ENCODE assay signal across 8 cellular contexts in genomic region chr2:231780909-231781797, GRCh38. TPM values are rescaled to one million over a fixed set of nuclear protein-coding genes. Genes with fewer than 3 reads are reported as not detected.
A peak's percentile ranks its signal among the peaks of the same experiment; 100 is the strongest.
DNase-seq lines count a peak whose midpoint lies in the region; ATAC-seq and TF ChIP-seq lines count a peak whose summit lies in the region.

PDE6D (minus strand) TSS chr2:231781282; CDS start chr2:231781114, 168 bp downstream.

- peaks cover 0 to 4% (median 0%) of the 10 kb centered on the region in 9 donors for H3K36me3 ChIP-seq in heart right ventricle
- H3K36me3 ChIP-seq in upper lobe of left lung: no peaks in the 10 kb centered on the region

- intact Hi-C loops in heart right ventricle (cut with DNase I): loop anchor here in 4 of 10 donors (10.0 kb wide), 2 partner anchors 166 to 176 kb away; no protein-coding TSS in a partner anchor
- intact Hi-C loops in posterior cingulate gyrus (cut with DNase I): loop anchor here (5.0 kb wide), 1 partner anchor 69 kb away; no protein-coding TSS in a partner anchor

- H3K9me3 ChIP-seq in heart right ventricle: no peaks in the 10 kb centered on the region
- no peaks in the 10 kb centered on the region for H3K9me3 ChIP-seq in upper lobe of left lung

- no peak for TF ChIP-seq EP300 in upper lobe of left lung (IDR thresholded peaks at IDR 0.05)

- peak; percentile 82 for ATAC-seq in HG02884 (IDR thresholded peaks at IDR 0.05; ENCODE audit: unreplicated experiment)
- ATAC-seq in heart right ventricle: peak; percentile 95 to 98 (median 96)
- peak; percentile 99 for ATAC-seq in upper lobe of left lung (ENCODE audit: low FRiP score in 2 of 2)

- H3K27me3 ChIP-seq in heart right ventricle (no peaks in the 10 kb centered on the region), upper lobe of left lung (no peaks in the 10 kb centered on the region)

- H3K4me1 ChIP-seq in heart right ventricle (peaks cover 2 to 49% (median 43%) of the 10 kb centered on the region in 9 donors), upper lobe of left lung (peaks cover 27 to 50% (median 41%) of the 10 kb centered on the region in 4 donors)

- H3K27me3 Mint-ChIP-seq in T-helper 1 cell treated with Interleukin-12 subunit alpha and Interleukin-12 subunit beta and Interleukin-4 antibody, amounts not matched to agents 30 μg/mL and 1 μg/mL, for 36 hours (ENCODE audit: low read depth): no peaks in the 10 kb centered on the region

- peak in 3 of 4 donors; percentile 34 to 96 (median 93) for TF ChIP-seq POLR2A in upper lobe of left lung (IDR thresholded peaks at IDR 0.05)

- H3K27ac ChIP-seq in heart right ventricle (peak within 1 kb of the TSS; percentile 43 to 95 (median 88)), upper lobe of left lung (peak within 1 kb of the TSS; percentile 69 to 95 (median 88))

- H3K4me3 ChIP-seq in heart right ventricle (peak within 1 kb of the TSS; percentile 77 to 98 (median 90)), upper lobe of left lung (peak within 1 kb of the TSS; percentile 77 to 96 (median 86))

- H3K4me3 Mint-ChIP-seq in T-helper 1 cell treated with Interleukin-12 subunit alpha and Interleukin-12 subunit beta and Interleukin-4 antibody, amounts not matched to agents 30 μg/mL and 1 μg/mL, for 36 hours: peak within 1 kb of the TSS; percentile 95

- in situ Hi-C loops in GM13977 (cut with MboI; ENCODE audit: low pct_unique_long_range_greater_than_20kb, low sequenced_read_pairs, unreplicated experiment): no loop called here

- DNase-seq in GM13977 (ENCODE audit: low spot score) (peak; percentile 99), NCI-H1694 (lab: John Stamatoyannopoulos, UW) (peak; percentile 98), amniotic stem cell (lab: John Stamatoyannopoulos, UW) (peak; percentile 90), heart right ventricle (peak; percentile 99 to 100), posterior cingulate gyrus (peak; percentile 97 to 100 (median 99)), upper lobe of left lung (peak; percentile 94 to 97)

- TF ChIP-seq CTCF in GM13977 (IDR thresholded peaks at IDR 0.05; ENCODE audit: extremely low read depth, insufficient read depth, missing control alignments) (no peak), heart right ventricle (IDR thresholded peaks at IDR 0.05) (no peak), upper lobe of left lung (IDR thresholded peaks at IDR 0.05) (peak in 3 of 6 experiments; percentile 4 to 30 (median 9))

- H3K27ac Mint-ChIP-seq in T-helper 1 cell treated with Interleukin-12 subunit alpha and Interleukin-12 subunit beta and Interleukin-4 antibody, amounts not matched to agents 30 μg/mL and 1 μg/mL, for 36 hours: peak within 1 kb of the TSS; percentile 92

- 1 to 2% methylated on average over 67 of the region's 67 CpGs for WGBS in heart right ventricle, 2 donors
- WGBS in upper lobe of left lung, 2 donors: 0 to 1% methylated on average over 14 to 51 of the region's 67 CpGs

- H3K9me3 Mint-ChIP-seq in T-helper 1 cell treated with Interleukin-12 subunit alpha and Interleukin-12 subunit beta and Interleukin-4 antibody, amounts not matched to agents 30 μg/mL and 1 μg/mL, for 36 hours: no peaks in the 10 kb centered on the region

- H3K4me1 Mint-ChIP-seq in T-helper 1 cell treated with Interleukin-12 subunit alpha and Interleukin-12 subunit beta and Interleukin-4 antibody, amounts not matched to agents 30 μg/mL and 1 μg/mL, for 36 hours (ENCODE audit: low read depth): peaks cover 40% of the 10 kb centered on the region

- H3K36me3 Mint-ChIP-seq in T-helper 1 cell treated with Interleukin-12 subunit alpha and Interleukin-12 subunit beta and Interleukin-4 antibody, amounts not matched to agents 30 μg/mL and 1 μg/mL, for 36 hours (ENCODE audit: low read depth): peaks cover 9% of the 10 kb centered on the region

RNA-seq across cellular contexts. Expression of gene PDE6D, which starts in this region (rescaled TPM):
- total RNA-seq in heart right ventricle: 10 to 100 TPM; 11.4 to 23.3 (median 18.4) TPM
- polyA plus RNA-seq in heart right ventricle: 10 to 100 TPM; 14.8 to 31.2 TPM
- 10 to 100 TPM; 10.5 to 22.8 (median 17.4) TPM for total RNA-seq in upper lobe of left lung

Comparison
In these comparisons a context has a peak if more than half of its experiments do, and no peak if none do; other contexts are left out.
1. Peak in every context shown above with its lines: DNase-seq, ATAC-seq, H3K4me3 ChIP-seq and H3K27ac ChIP-seq.